In the genomic region with DNA sequence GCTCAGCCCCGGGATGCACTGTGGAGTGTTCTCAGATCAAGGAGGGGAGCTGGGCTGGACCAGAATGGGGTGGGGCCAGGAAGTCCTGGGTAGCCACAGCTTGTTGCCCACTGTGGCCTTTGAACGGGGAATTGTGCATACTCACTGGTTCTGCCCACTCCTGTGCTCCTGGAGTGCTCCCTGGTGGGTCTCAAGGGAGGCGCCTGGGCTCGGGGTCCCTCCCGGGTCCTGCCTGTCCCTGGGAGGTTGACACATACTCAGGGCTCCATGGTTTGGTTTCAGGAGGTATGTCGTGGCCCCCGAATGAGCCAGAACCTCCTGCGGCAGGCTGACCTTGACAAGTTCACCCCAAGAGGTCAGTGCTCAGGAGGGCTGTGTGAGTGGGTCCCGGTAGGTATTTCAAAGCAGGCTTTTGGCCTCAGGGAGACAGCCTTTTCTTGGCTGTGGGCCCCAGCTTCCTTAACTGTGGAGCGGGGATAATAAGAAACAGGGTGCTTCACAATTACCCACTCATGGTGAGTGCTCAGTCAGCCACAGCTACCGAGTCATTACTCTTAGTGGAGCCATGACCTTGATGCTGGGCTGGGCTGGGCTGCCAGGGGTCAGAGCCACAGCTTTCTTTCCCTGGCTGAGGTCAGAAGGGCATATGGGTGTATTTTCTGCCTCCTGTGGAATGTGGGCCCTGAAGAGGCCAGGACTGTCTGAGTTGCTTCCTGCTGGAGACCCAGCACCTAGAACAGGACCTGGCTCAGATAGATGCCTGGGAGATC, we compare ENCODE assay signal across 28 cellular contexts. TPM values are rescaled to one million over a fixed set of nuclear protein-coding genes. Genes with fewer than 3 reads are reported as not detected.
DNase-seq lines count a peak whose midpoint lies in the region; ATAC-seq and TF ChIP-seq lines count a peak whose summit lies in the region.
"Had no signal": no experiment of that assay in that cellular context is flagged by ENCODE, and none has a peak within 500 bp of the region (broad histone marks: within the 10 kb centered on the region; RNA-seq: fewer than 3 reads in every experiment).

No MANE protein-coding gene starts in this region.

- H3K4me3 Mint-ChIP-seq in stimulated activated naive B cell treated with anti-CD40 and anti-IgM and Interleukin-4, amounts not matched to agents 10 μg/mL and 1 μg/mL and 100 μg/mL, for 72 hours = no peak overlapping the region
- H3K4me3 Mint-ChIP-seq: activated CD8-positive, alpha-beta T cell treated with anti-CD3 and anti-CD28 coated beads for 36 hours; GM23338 had no signal

- peak; percentile 38 for ATAC-seq in Right ventricle myocardium superior (ENCODE audit: poor library complexity)
- peak; percentile 62 for ATAC-seq in left lobe of liver
- no peak for ATAC-seq in stimulated activated naive B cell treated with anti-CD40 and anti-IgM and Interleukin-4, amounts not matched to agents 10 μg/mL and 1 μg/mL and 100 μg/mL, for 72 hours (replicated peaks)
- ATAC-seq: activated CD8-positive, alpha-beta T cell treated with anti-CD3 and anti-CD28 coated beads for 36 hours; GM23338 had no signal

- no peak overlapping the region for H3K4me3 ChIP-seq in right atrium auricular region
- H3K4me3 ChIP-seq: GM23338, lung, SJCRH30, skin epidermis, uterus had no signal

- no peaks in the 10 kb centered on the region for H3K27me3 Mint-ChIP-seq in stimulated activated naive B cell treated with anti-CD40 and anti-IgM and Interleukin-4, amounts not matched to agents 10 μg/mL and 1 μg/mL and 100 μg/mL, for 72 hours
- H3K27me3 Mint-ChIP-seq: activated CD8-positive, alpha-beta T cell treated with anti-CD3 and anti-CD28 coated beads for 36 hours had no signal

- peaks cover 0 to 11% of the 10 kb centered on the region in 2 donors for H3K36me3 Mint-ChIP-seq in stimulated activated naive B cell treated with anti-CD40 and anti-IgM and Interleukin-4, amounts not matched to agents 10 μg/mL and 1 μg/mL and 100 μg/mL, for 72 hours

- H3K27ac ChIP-seq in right atrium auricular region = no peak overlapping the region
- H3K27ac ChIP-seq: brain microvascular endothelial cell, neutrophil, SJCRH30, skin epidermis, uterus had no signal

- H3K4me1 Mint-ChIP-seq in stimulated activated naive B cell treated with anti-CD40 and anti-IgM and Interleukin-4, amounts not matched to agents 10 μg/mL and 1 μg/mL and 100 μg/mL, for 72 hours = peaks cover 0 to 3% of the 10 kb centered on the region in 2 donors
- H3K4me1 Mint-ChIP-seq: GM23338 had no signal

- H3K27me3 ChIP-seq in right atrium auricular region = no peaks in the 10 kb centered on the region
- H3K27me3 ChIP-seq: BE2C, brain microvascular endothelial cell, neutrophil, uterus had no signal

- H3K4me1 ChIP-seq in right atrium auricular region = no peaks in the 10 kb centered on the region
- H3K4me1 ChIP-seq: BE2C, SJCRH30, uterus had no signal

- intact Hi-C loops in Right ventricle myocardium superior (cut with DNase I) = no loop called here

- no peak for TF ChIP-seq CTCF in right atrium auricular region (IDR thresholded peaks at IDR 0.05)

- H3K9me3 Mint-ChIP-seq in stimulated activated naive B cell treated with anti-CD40 and anti-IgM and Interleukin-4, amounts not matched to agents 10 μg/mL and 1 μg/mL and 100 μg/mL, for 72 hours = no peaks in the 10 kb centered on the region
- H3K9me3 Mint-ChIP-seq: activated CD8-positive, alpha-beta T cell treated with anti-CD3 and anti-CD28 coated beads for 36 hours; GM23338 had no signal

- H3K27ac Mint-ChIP-seq in stimulated activated naive B cell treated with anti-CD40 and anti-IgM and Interleukin-4, amounts not matched to agents 10 μg/mL and 1 μg/mL and 100 μg/mL, for 72 hours = no peak overlapping the region
- H3K27ac Mint-ChIP-seq: activated CD8-positive, alpha-beta T cell treated with anti-CD3 and anti-CD28 coated beads for 36 hours; GM23338 had no signal

- H3K9me3 ChIP-seq in right atrium auricular region = no peaks in the 10 kb centered on the region
- H3K9me3 ChIP-seq: BE2C, neutrophil, SJCRH30, uterus had no signal

- H3K36me3 ChIP-seq in right atrium auricular region = no peaks in the 10 kb centered on the region
- H3K36me3 ChIP-seq: BE2C, brain microvascular endothelial cell, SJCRH30, uterus had no signal

- DNase-seq in Right ventricle myocardium superior (no peak), right atrium auricular region (ENCODE audit: low spot score) (no peak), RPMI8226 (peak; percentile 19), left lobe of liver (ENCODE audit: low spot score) (no peak), renal cortical epithelial cell (ENCODE audit: low read depth) (peak; percentile 16), KG1 (lab: John Stamatoyannopoulos, UW) (no peak)
- no peak for DNase-seq in NK-92 treated with Interleukin-12 subunit alpha and Interleukin-12 subunit beta, amount 100 ng/mL, for 24 hours (lab: John Stamatoyannopoulos, UW)
- no peak for DNase-seq in stimulated activated naive B cell treated with anti-CD40 and anti-IgM and Interleukin-4, amounts not matched to agents 10 μg/mL and 1 μg/mL and 100 μg/mL, for 72 hours
- DNase-seq: activated CD4-positive, alpha-beta T cell treated with anti-CD3 and anti-CD28 coated beads for 1 hour; activated CD8-positive, alpha-beta T cell treated with anti-CD3 and anti-CD28 coated beads for 36 hours; activated gamma-delta T cell treated with Interleukin-2 at 50 U/mL for 16 hours; activated T-cell treated with anti-CD3 and anti-CD28 coated beads for 4 hours; BE2C; brain microvascular endothelial cell; effector memory CD4-positive, alpha-beta T cell; erythroblast; foreskin fibroblast; GF-D8; Kasumi-1; NCI-H1930; NCI-H226; OCI-M1; SJCRH30; uterus had no signal

RNA-seq across cellular contexts. Expression of gene DNAH1, which starts 7.6 kb away (rescaled TPM):
- total RNA-seq in Right ventricle myocardium superior (1.9 TPM), right atrium auricular region (1 to 10 TPM; 1.5 to 2.5 TPM), left lobe of liver (9.6 TPM), renal cortical epithelial cell (0.35 and 2.3 TPM in 2 replicates)

RNA-seq across cellular contexts. Expression of gene GLYCTK, which starts 36.1 kb away (rescaled TPM):
- 5.3 TPM for total RNA-seq in Right ventricle myocardium superior
- 1 to 10 TPM; 2.0 to 5.4 TPM for total RNA-seq in right atrium auricular region
- total RNA-seq in left lobe of liver = 396 TPM
- total RNA-seq in renal cortical epithelial cell = 4.2 and 11.3 TPM in 2 replicates

RNA-seq across cellular contexts. Expression of gene WDR82, which starts 45.3 kb away (rescaled TPM):
- total RNA-seq in Right ventricle myocardium superior (61.0 TPM), right atrium auricular region (10 to 100 TPM; 43.2 to 43.8 TPM), left lobe of liver (18.6 TPM), renal cortical epithelial cell (73.5 and 90.8 TPM in 2 replicates)

Comparison
In these comparisons a context has a peak if more than half of its experiments do, and no peak if none do; other contexts are left out.
1. ATAC-seq: peak in Right ventricle myocardium superior (single experiment) and left lobe of liver (single experiment); none in stimulated activated naive B cell treated with anti-CD40 and anti-IgM and Interleukin-4, amounts not matched to agents 10 μg/mL and 1 μg/mL and 100 μg/mL, for 72 hours (0 of 2).
2. DNase-seq: peak in RPMI8226 (single experiment) and renal cortical epithelial cell (single experiment); none in Right ventricle myocardium superior (single experiment), right atrium auricular region (single experiment), left lobe of liver (single experiment), NK-92 treated with Interleukin-12 subunit alpha and Interleukin-12 subunit beta, amount 100 ng/mL, for 24 hours (single experiment), KG1 (single experiment) and stimulated activated naive B cell treated with anti-CD40 and anti-IgM and Interleukin-4, amounts not matched to agents 10 μg/mL and 1 μg/mL and 100 μg/mL, for 72 hours (single experiment).
3. RNA of gene GLYCTK, which starts 36.1 kb away (total RNA-seq): 396 TPM in left lobe of liver (single experiment); 2.0 to 5.4 TPM in right atrium auricular region, 5.3 TPM in Right ventricle myocardium superior (single experiment) and 4.2 to 11.3 TPM in renal cortical epithelial cell; every median in the first group is over 10 times any median in the second.